Comparison of ENCODE assay signal across 8 cellular contexts in genomic region chr17:8832711-8833352, GRCh38. TPM values are rescaled to one million over a fixed set of nuclear protein-coding genes. Genes with fewer than 3 reads are reported as not detected.
DNase-seq lines count a peak whose midpoint lies in the region; ATAC-seq and TF ChIP-seq lines count a peak whose summit lies in the region.

No MANE protein-coding gene starts in this region.

- peak; percentile 9 for TF ChIP-seq CTCF in Calu3 (IDR thresholded peaks at IDR 0.05; ENCODE audit: unreplicated experiment)
- peak; percentile 49 for TF ChIP-seq CTCF in NB4 (IDR thresholded peaks at IDR 0.05; ENCODE audit: low read depth, low read length)
- peak; percentile 61 for TF ChIP-seq CTCF in neural crest cell (conservative IDR thresholded peaks at IDR 0.05)

- H3K27ac Mint-ChIP-seq in Calu3 (ENCODE audit: unreplicated experiment) (no peak overlapping the region), neural crest cell (ENCODE audit: unreplicated experiment) (no peak overlapping the region)
- H3K27ac Mint-ChIP-seq in activated naive CD8-positive, alpha-beta T cell treated with anti-CD3 and anti-CD28 coated beads, Interleukin-2, amount 10 ng/mL, durations not matched to agents 7 days and 5 days, result no peak overlapping the region

- DNase-seq in Calu3 (peak; percentile 8), NB4 (ENCODE audit: low read depth) (peak; percentile 30), neural crest cell (ENCODE audit: low read depth, low spot score) (peak; percentile 52), sciatic nerve (ENCODE audit: low spot score) (no peak), NCI-H2196 (lab: John Stamatoyannopoulos, UW; ENCODE audit: unreplicated experiment) (no peak)
- peak; percentile 65 for DNase-seq in activated naive CD8-positive, alpha-beta T cell treated with anti-CD3 and anti-CD28 coated beads, Interleukin-2, amount 10 ng/mL, durations not matched to agents 7 days and 5 days

- peaks cover 26% of the 10 kb centered on the region for H3K27me3 Mint-ChIP-seq in Calu3 (ENCODE audit: unreplicated experiment)
- H3K27me3 Mint-ChIP-seq in activated naive CD8-positive, alpha-beta T cell treated with anti-CD3 and anti-CD28 coated beads, Interleukin-2, amount 10 ng/mL, durations not matched to agents 7 days and 5 days, result no peaks in the 10 kb centered on the region
- H3K27me3 Mint-ChIP-seq in neural crest cell (ENCODE audit: low read depth), result no peaks in the 10 kb centered on the region

- no TSS peak for BruUV-seq in Calu3 (replicated peaks; lab: Mats Ljungman, UMichigan)

- TF ChIP-seq POLR2A in NB4 (IDR thresholded peaks at IDR 0.05; ENCODE audit: extremely low read depth, insufficient read length), result no peak

- H3K4me1 Mint-ChIP-seq in Calu3 (ENCODE audit: low read depth, unreplicated experiment) (peaks cover 10% of the 10 kb centered on the region), neural crest cell (peaks cover 6% of the 10 kb centered on the region)
- H3K4me1 Mint-ChIP-seq in activated naive CD8-positive, alpha-beta T cell treated with anti-CD3 and anti-CD28 coated beads, Interleukin-2, amount 10 ng/mL, durations not matched to agents 7 days and 5 days, result peaks cover 2% of the 10 kb centered on the region

- no peak for ATAC-seq in activated naive CD8-positive, alpha-beta T cell treated with anti-CD3 and anti-CD28 coated beads, Interleukin-2, amount 10 ng/mL, durations not matched to agents 7 days and 5 days (ENCODE audit: low read depth)
- ATAC-seq in sciatic nerve (no peak), HG02610 (IDR thresholded peaks at IDR 0.05; ENCODE audit: unreplicated experiment) (no peak), HG03520 (IDR thresholded peaks at IDR 0.05; ENCODE audit: unreplicated experiment) (no peak)

- POLR2A ChIA-PET in activated naive CD8-positive, alpha-beta T cell treated with anti-CD3 and anti-CD28 coated beads, Interleukin-2, amount 10 ng/mL, durations not matched to agents 7 days and 5 days (lab: Charles Lee), result no interaction called here

- H3K4me3 Mint-ChIP-seq in Calu3 (ENCODE audit: low read depth, unreplicated experiment), result no peak overlapping the region
- H3K4me3 Mint-ChIP-seq in activated naive CD8-positive, alpha-beta T cell treated with anti-CD3 and anti-CD28 coated beads, Interleukin-2, amount 10 ng/mL, durations not matched to agents 7 days and 5 days, result no peak overlapping the region
- no peak overlapping the region for H3K4me3 Mint-ChIP-seq in neural crest cell

- H3K4me3 ChIP-seq in NB4 (ENCODE audit: low read depth, low read length), result no peak overlapping the region

- H3K9me3 Mint-ChIP-seq in Calu3 (ENCODE audit: low read depth, unreplicated experiment), result peaks cover 2% of the 10 kb centered on the region
- no peaks in the 10 kb centered on the region for H3K9me3 Mint-ChIP-seq in activated naive CD8-positive, alpha-beta T cell treated with anti-CD3 and anti-CD28 coated beads, Interleukin-2, amount 10 ng/mL, durations not matched to agents 7 days and 5 days
- no peaks in the 10 kb centered on the region for H3K9me3 Mint-ChIP-seq in neural crest cell

- peaks cover 7% of the 10 kb centered on the region for H3K36me3 Mint-ChIP-seq in Calu3 (ENCODE audit: insufficient read depth, unreplicated experiment)
- peaks cover 34% of the 10 kb centered on the region for H3K36me3 Mint-ChIP-seq in activated naive CD8-positive, alpha-beta T cell treated with anti-CD3 and anti-CD28 coated beads, Interleukin-2, amount 10 ng/mL, durations not matched to agents 7 days and 5 days
- no peaks in the 10 kb centered on the region for H3K36me3 Mint-ChIP-seq in neural crest cell (ENCODE audit: low read depth)

- intact Hi-C loops in Calu3 (cut with micrococcal nuclease; ENCODE audit: unreplicated experiment), result no loop called here
- intact Hi-C loops in sciatic nerve (cut with DNase I), result no loop called here

- CTCF ChIA-PET in Calu3 (lab: Charles Lee), result interaction anchor here (0.6 kb wide), 1 partner anchor 421 kb away, joined by 10 read pairs; no protein-coding TSS in a partner anchor

RNA-seq across cellular contexts. Expression of gene MFSD6L, which starts 33.7 kb away (rescaled TPM):
- total RNA-seq in Calu3 (2022), result 0.21 and 0.44 TPM in 2 replicates
- under 1 TPM; 0.94 to 0.97 TPM for total RNA-seq in activated naive CD8-positive, alpha-beta T cell treated with anti-CD3 and anti-CD28 coated beads, Interleukin-2, amount 10 ng/mL, durations not matched to agents 7 days and 5 days
- total RNA-seq in neural crest cell, result not detected in 2 replicates
- total RNA-seq in sciatic nerve, result not detected

RNA-seq across cellular contexts. Expression of gene PIK3R6, which starts 34.6 kb away (rescaled TPM):
- total RNA-seq in Calu3 (2022) (not detected in 2 replicates), neural crest cell (not detected in 2 replicates), sciatic nerve (2.1 TPM)
- total RNA-seq in activated naive CD8-positive, alpha-beta T cell treated with anti-CD3 and anti-CD28 coated beads, Interleukin-2, amount 10 ng/mL, durations not matched to agents 7 days and 5 days, result 10 to 100 TPM; 15.8 to 18.5 TPM

Comparison
In these comparisons a context has a peak if more than half of its experiments do, and no peak if none do; other contexts are left out.
1. DNase-seq: peak in Calu3 (single experiment), NB4 (single experiment), activated naive CD8-positive, alpha-beta T cell treated with anti-CD3 and anti-CD28 coated beads, Interleukin-2, amount 10 ng/mL, durations not matched to agents 7 days and 5 days (single experiment) and neural crest cell (single experiment); none in sciatic nerve (single experiment) and NCI-H2196 (single experiment).
2. CTCF ChIP-seq: peak in every context shown above with its lines; median percentile 61 in neural crest cell; 49 in NB4; 9 in Calu3.